In genomic region chr12:93273834-93274705, GRCh38 we compare ENCODE assay signal across 18 cellular contexts.
A peak's percentile ranks its signal among the peaks of the same experiment; 100 is the strongest.
DNase-seq lines count a peak whose midpoint lies in the region; ATAC-seq and TF ChIP-seq lines count a peak whose summit lies in the region.
"Had no signal": no experiment of that assay in that cellular context is flagged by ENCODE, and none has a peak within 500 bp of the region (broad histone marks: within the 10 kb centered on the region; RNA-seq: fewer than 3 reads in every experiment).

No MANE protein-coding gene starts in this region.

- dilution Hi-C loops in mammary epithelial cell (cut with HindIII; ENCODE audit: low sequenced_read_pairs) = no loop called here

- BruUV-seq in mammary epithelial cell (replicated peaks; lab: Mats Ljungman, UMichigan) (no TSS peak), MCF 10A (replicated peaks; lab: Mats Ljungman, UMichigan) (no TSS peak)

- H3K4me1 ChIP-seq in mammary epithelial cell (ENCODE audit: insufficient read depth, low read length) = no peaks in the 10 kb centered on the region
- H3K4me1 ChIP-seq: HAP-1, spleen had no signal

- no peaks in the 10 kb centered on the region for H3K27me3 ChIP-seq in mammary epithelial cell (ENCODE audit: insufficient read depth, low read length)
- H3K27me3 ChIP-seq: neutrophil, spleen had no signal

- WGBS in mammary epithelial cell (ENCODE audit: low coverage, missing lambda C conversion rate) = 53% methylated on average over 8 of the region's 8 CpGs

- no peak for ATAC-seq in activated naive CD4-positive, alpha-beta T cell treated with anti-CD3 and anti-CD28 coated beads, Interleukin-2, amount 50 U/mL, for 72 hours
- no peak for ATAC-seq in stimulated activated memory B cell treated with anti-CD40 and anti-IgM and Interleukin-4, amounts not matched to agents 10 μg/mL and 1 μg/mL and 100 μg/mL, for 72 hours
- ATAC-seq in GM21737 (IDR thresholded peaks at IDR 0.05; ENCODE audit: unreplicated experiment) (no peak), GM18907 (IDR thresholded peaks at IDR 0.05; ENCODE audit: unreplicated experiment) (no peak)

- no peak overlapping the region for H3K4me3 Mint-ChIP-seq in MCF 10A (ENCODE audit: unreplicated experiment)
- no peak overlapping the region for H3K4me3 Mint-ChIP-seq in stimulated activated memory B cell treated with anti-CD40 and anti-IgM and Interleukin-4, amounts not matched to agents 10 μg/mL and 1 μg/mL and 100 μg/mL, for 72 hours

- POLR2A ChIA-PET in MCF 10A (lab: Yijun Ruan, JAX) = no interaction called here

- no peaks in the 10 kb centered on the region for H3K4me1 Mint-ChIP-seq in MCF 10A (ENCODE audit: insufficient read depth, unreplicated experiment)
- H3K4me1 Mint-ChIP-seq in stimulated activated memory B cell treated with anti-CD40 and anti-IgM and Interleukin-4, amounts not matched to agents 10 μg/mL and 1 μg/mL and 100 μg/mL, for 72 hours = no peaks in the 10 kb centered on the region

- H3K79me2 ChIP-seq in mammary epithelial cell (ENCODE audit: insufficient read depth, low read length) = no peaks in the 10 kb centered on the region

- in situ Hi-C loops in mammary epithelial cell (cut with MboI; ENCODE audit: low sequenced_read_pairs in 2 of 2) = no loop called here

- no peak overlapping the region for H3K4me3 ChIP-seq in mammary epithelial cell (replicated peaks in 1 of 3; ENCODE audit: insufficient read depth in 1 of 3, low read depth in 2 of 3, low read length in 3 of 3)
- H3K4me3 ChIP-seq: HAP-1, spleen had no signal

- H3K9me3 Mint-ChIP-seq in MCF 10A (ENCODE audit: unreplicated experiment) = no peaks in the 10 kb centered on the region
- no peaks in the 10 kb centered on the region for H3K9me3 Mint-ChIP-seq in activated naive CD4-positive, alpha-beta T cell treated with anti-CD3 and anti-CD28 coated beads, Interleukin-2, amount 50 U/mL, for 72 hours
- no peaks in the 10 kb centered on the region for H3K9me3 Mint-ChIP-seq in stimulated activated memory B cell treated with anti-CD40 and anti-IgM and Interleukin-4, amounts not matched to agents 10 μg/mL and 1 μg/mL and 100 μg/mL, for 72 hours

- no peak overlapping the region for H3K4me2 ChIP-seq in mammary epithelial cell (ENCODE audit: insufficient read depth, low read depth, low read length)

- TF ChIP-seq CTCF in mammary epithelial cell (conservative IDR thresholded peaks at IDR 0.05 in 1 of 2, IDR thresholded peaks at IDR 0.05 in 1 of 2; ENCODE audit: extremely low read depth in 1 of 2, insufficient read depth in 1 of 2, low read depth in 1 of 2, low read length in 2 of 2) (no peak), MCF 10A (IDR thresholded peaks at IDR 0.05; ENCODE audit: unreplicated experiment) (no peak)

- no peaks in the 10 kb centered on the region for H3K36me3 ChIP-seq in mammary epithelial cell (ENCODE audit: insufficient read depth, low read length)
- H3K36me3 ChIP-seq: HAP-1, neutrophil, spleen had no signal

- intact Hi-C loops in mammary epithelial cell (cut with micrococcal nuclease) = no loop called here
- intact Hi-C loops in MCF 10A (cut with micrococcal nuclease) = no loop called here

- no peaks in the 10 kb centered on the region for H3K9me3 ChIP-seq in mammary epithelial cell (replicated peaks; ENCODE audit: insufficient read depth, low read length)
- H3K9me3 ChIP-seq: HAP-1, neutrophil had no signal

- DNase-seq in mammary epithelial cell (no peak), MCF 10A (ENCODE audit: unreplicated experiment) (no peak), islet precursor cell (peak; percentile 76), HuH-7.5 (ENCODE audit: low spot score) (no peak)
- DNase-seq in activated naive CD4-positive, alpha-beta T cell treated with anti-CD3 and anti-CD28 coated beads, Interleukin-2, amount 50 U/mL, for 72 hours (ENCODE audit: low spot score in 2 of 2) = no peak
- DNase-seq: activated CD4-positive, alpha-beta T cell treated with anti-CD3 and anti-CD28 coated beads for 4 hours; activated T-cell treated with anti-CD3 and anti-CD28 coated beads, Interleukin-2, amount 50 U/mL, for 48 hours; foreskin fibroblast; NCI-H187 treated with DMSO at 0.1 percent for 48 hours; NCI-H774; RPMI8226; spleen had no signal

- no peak overlapping the region for H3K27ac ChIP-seq in mammary epithelial cell (ENCODE audit: insufficient read depth, low read depth, low read length)
- H3K27ac ChIP-seq: neutrophil, spleen had no signal

- no peak overlapping the region for H3K9ac ChIP-seq in mammary epithelial cell (ENCODE audit: insufficient read depth, low read length)

- H2AFZ ChIP-seq in mammary epithelial cell (ENCODE audit: low read depth, low read length) = peak overlapping the region; percentile 13

- H3K27me3 Mint-ChIP-seq in MCF 10A (ENCODE audit: insufficient read depth, unreplicated experiment) = no peaks in the 10 kb centered on the region
- H3K27me3 Mint-ChIP-seq in stimulated activated memory B cell treated with anti-CD40 and anti-IgM and Interleukin-4, amounts not matched to agents 10 μg/mL and 1 μg/mL and 100 μg/mL, for 72 hours = no peaks in the 10 kb centered on the region
- H3K27me3 Mint-ChIP-seq: T-cell had no signal

- CTCF ChIA-PET in mammary epithelial cell (lab: Charles Lee; ENCODE audit: low non-redundant PET) (no interaction called here), MCF 10A (lab: Yijun Ruan, JAX) (no interaction called here)

- H3K27ac Mint-ChIP-seq in MCF 10A (ENCODE audit: low read depth, unreplicated experiment) = no peak overlapping the region
- peak overlapping the region; percentile 65 to 86 for H3K27ac Mint-ChIP-seq in activated naive CD4-positive, alpha-beta T cell treated with anti-CD3 and anti-CD28 coated beads, Interleukin-2, amount 50 U/mL, for 72 hours
- peak overlapping the region; percentile 46 for H3K27ac Mint-ChIP-seq in stimulated activated memory B cell treated with anti-CD40 and anti-IgM and Interleukin-4, amounts not matched to agents 10 μg/mL and 1 μg/mL and 100 μg/mL, for 72 hours
- H3K27ac Mint-ChIP-seq: T-cell had no signal

- H4K20me1 ChIP-seq in mammary epithelial cell (ENCODE audit: insufficient read depth, low read length) = no peaks in the 10 kb centered on the region

- H3K36me3 Mint-ChIP-seq in MCF 10A (ENCODE audit: insufficient read depth, unreplicated experiment) = peaks cover 4% of the 10 kb centered on the region
- H3K36me3 Mint-ChIP-seq in activated naive CD4-positive, alpha-beta T cell treated with anti-CD3 and anti-CD28 coated beads, Interleukin-2, amount 50 U/mL, for 72 hours = peaks cover 0 to 10% of the 10 kb centered on the region in 2 donors
- H3K36me3 Mint-ChIP-seq in stimulated activated memory B cell treated with anti-CD40 and anti-IgM and Interleukin-4, amounts not matched to agents 10 μg/mL and 1 μg/mL and 100 μg/mL, for 72 hours = no peaks in the 10 kb centered on the region
- H3K36me3 Mint-ChIP-seq: T-cell had no signal
